ENCODE assay signal across 12 cellular contexts in the genomic region with DNA sequence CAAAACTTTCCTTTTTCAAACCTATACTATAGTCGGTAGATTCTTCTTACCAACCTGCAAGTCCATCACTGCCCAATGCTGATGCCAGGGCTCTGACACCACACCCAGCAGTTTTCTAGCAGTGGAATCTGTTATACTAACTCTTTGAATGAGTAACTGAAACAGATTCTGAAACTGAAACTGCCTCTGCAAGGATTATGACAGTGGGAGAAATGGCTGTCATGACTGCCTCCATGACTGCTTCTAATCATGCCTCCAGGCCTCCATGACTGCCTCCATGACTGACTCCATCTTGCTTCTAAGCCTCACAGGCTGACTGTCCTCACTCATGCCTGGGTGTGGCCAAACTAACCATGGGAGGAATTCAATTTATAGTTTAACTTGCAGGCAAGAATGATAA. TPM values are rescaled to one million over a fixed set of nuclear protein-coding genes. Genes with fewer than 3 reads are reported as not detected.
DNase-seq lines count a peak whose midpoint lies in the region; ATAC-seq and TF ChIP-seq lines count a peak whose summit lies in the region.
"Had no signal": no experiment of that assay in that cellular context is flagged by ENCODE, and none has a peak within 500 bp of the region (broad histone marks: within the 10 kb centered on the region; RNA-seq: fewer than 3 reads in every experiment).

No MANE protein-coding gene starts in this region.

- no TSS peak for BruUV-seq in Calu3 (replicated peaks; lab: Mats Ljungman, UMichigan)

- H3K36me3 Mint-ChIP-seq in Calu3 (ENCODE audit: insufficient read depth, unreplicated experiment): no peaks in the 10 kb centered on the region

- CTCF ChIA-PET in Calu3 (lab: Charles Lee): no interaction called here

- H3K79me2 ChIP-seq in OCI-LY3 (ENCODE audit: low read length): no peaks in the 10 kb centered on the region

- H3K27me3 ChIP-seq in OCI-LY3 (ENCODE audit: low read depth, low read length) (no peaks in the 10 kb centered on the region), ascending aorta (no peaks in the 10 kb centered on the region)

- no peaks in the 10 kb centered on the region for H4K20me1 ChIP-seq in OCI-LY3 (ENCODE audit: insufficient read depth, low read length)

- H3K4me1 ChIP-seq in OCI-LY3 (ENCODE audit: low read length) (peaks cover 10% of the 10 kb centered on the region), ascending aorta (no peaks in the 10 kb centered on the region)

- H3K4me1 Mint-ChIP-seq in Calu3 (ENCODE audit: low read depth, unreplicated experiment): no peaks in the 10 kb centered on the region

- H3K9me3 ChIP-seq in OCI-LY3 (ENCODE audit: insufficient read depth, low read length) (no peaks in the 10 kb centered on the region), ascending aorta (no peaks in the 10 kb centered on the region)

- DNase-seq in stimulated activated CD4-positive, alpha-beta T cell treated with anti-CD3 and anti-CD28 coated beads, Interleukin-12 subunit alpha, Interleukin-12 subunit beta, amount 100 ng/mL, for 48 hours (ENCODE audit: low read depth in 2 of 3, low spot score in 1 of 3): peak; percentile 33 to 58 (median 34)
- DNase-seq in Calu3 (no peak), ascending aorta (ENCODE audit: low spot score in 2 of 2) (no peak), NCI-H69 (lab: John Stamatoyannopoulos, UW) (no peak), NCI-H128 (lab: John Stamatoyannopoulos, UW; ENCODE audit: unreplicated experiment) (no peak)
- DNase-seq: dorsolateral prefrontal cortex, NCI-H446 treated with DMSO at 0.1 percent for 48 hours had no signal

- H3K27ac Mint-ChIP-seq in Calu3 (ENCODE audit: unreplicated experiment): no peak overlapping the region

- H3K9me3 Mint-ChIP-seq in Calu3 (ENCODE audit: low read depth, unreplicated experiment): no peaks in the 10 kb centered on the region

- TF ChIP-seq CTCF in OCI-LY3 (IDR thresholded peaks at IDR 0.05; ENCODE audit: low read depth, low read length) (no peak), Calu3 (IDR thresholded peaks at IDR 0.05; ENCODE audit: unreplicated experiment) (no peak), ascending aorta (IDR thresholded peaks at IDR 0.05) (no peak)

- no peak overlapping the region for H3K9ac ChIP-seq in OCI-LY3 (ENCODE audit: low read length)

- H3K4me3 Mint-ChIP-seq in Calu3 (ENCODE audit: low read depth, unreplicated experiment): no peak overlapping the region

- H3K4me3 ChIP-seq in OCI-LY3 (ENCODE audit: low read length): no peak overlapping the region
- H3K4me3 ChIP-seq in ascending aorta: no peak overlapping the region
- H3K4me3 ChIP-seq: dorsolateral prefrontal cortex had no signal

- peak overlapping the region; percentile 19; the same call in 1 of the 2 replicates for H2AFZ ChIP-seq in OCI-LY3 (ENCODE audit: low read depth, low read length)

- peak; percentile 69 for ATAC-seq in GM18870 (IDR thresholded peaks at IDR 0.05; ENCODE audit: unreplicated experiment)
- ATAC-seq in GM21786 (IDR thresholded peaks at IDR 0.05; ENCODE audit: unreplicated experiment): peak; percentile 81

- peaks cover 11% of the 10 kb centered on the region for H3K27me3 Mint-ChIP-seq in Calu3 (ENCODE audit: unreplicated experiment)

- intact Hi-C loops in Calu3 (cut with micrococcal nuclease; ENCODE audit: unreplicated experiment) (no loop called here), ascending aorta (cut with DNase I) (no loop called here)

- H3K27ac ChIP-seq in OCI-LY3 (ENCODE audit: low read length): peak overlapping the region; percentile 12; the same call in 1 of the 2 replicates
- H3K27ac ChIP-seq in ascending aorta: no peak overlapping the region
- H3K27ac ChIP-seq: dorsolateral prefrontal cortex, HL-60, VCaP had no signal

- H3K36me3 ChIP-seq in OCI-LY3 (replicated peaks; ENCODE audit: low read depth, low read length): no peaks in the 10 kb centered on the region
- no peaks in the 10 kb centered on the region for H3K36me3 ChIP-seq in ascending aorta

- H3K4me2 ChIP-seq in OCI-LY3 (ENCODE audit: low read length): peak overlapping the region; percentile 3

RNA-seq across cellular contexts. Expression of gene OXA1L, which starts 29.4 kb away (rescaled TPM):
- total RNA-seq in Calu3 (2022) (76.5 and 83.3 TPM in 2 replicates), ascending aorta (68.3 TPM)

Comparison
In these comparisons a context has a peak if more than half of its experiments do, and no peak if none do; other contexts are left out.
1. DNase-seq: peak in stimulated activated CD4-positive, alpha-beta T cell treated with anti-CD3 and anti-CD28 coated beads, Interleukin-12 subunit alpha, Interleukin-12 subunit beta, amount 100 ng/mL, for 48 hours (3 of 3); none in Calu3 (single experiment), ascending aorta (0 of 2), NCI-H69 (single experiment) and NCI-H128 (single experiment).